In the genomic region with DNA sequence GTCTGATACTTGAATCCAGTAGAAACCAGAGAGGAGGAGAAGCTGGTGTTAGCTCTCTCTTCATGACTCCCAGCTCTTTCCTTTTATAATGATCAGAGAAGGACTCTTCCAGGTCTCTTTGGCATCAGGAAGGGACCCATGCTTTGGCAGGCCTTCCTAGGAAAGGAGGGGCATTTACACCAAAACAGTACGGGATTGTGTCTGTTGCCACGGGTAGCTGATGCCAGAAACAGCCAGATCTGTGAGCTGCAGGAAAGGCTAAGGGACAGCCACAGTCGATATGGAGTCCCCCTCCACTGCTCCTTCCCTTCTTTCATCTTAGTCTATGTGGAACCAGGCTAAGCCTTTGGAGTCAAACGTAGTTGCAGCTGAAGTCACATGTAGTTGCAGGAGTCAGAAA, we compare ENCODE assay signal across 25 cellular contexts. TPM values are rescaled to one million over a fixed set of nuclear protein-coding genes. Genes with fewer than 3 reads are reported as not detected.
DNase-seq lines count a peak whose midpoint lies in the region; ATAC-seq and TF ChIP-seq lines count a peak whose summit lies in the region.
"Had no signal": no experiment of that assay in that cellular context is flagged by ENCODE, and none has a peak within 500 bp of the region (broad histone marks: within the 10 kb centered on the region; RNA-seq: fewer than 3 reads in every experiment).

No MANE protein-coding gene starts in this region.

- H3K36me3 Mint-ChIP-seq in dendritic cell treated with granulocyte-macrophage colony-stimulating factor and Interleukin-4, amounts not matched to agents 40 ng/mL and 50 ng/mL, for 4 days (ENCODE audit: low read depth) = peaks cover 79% of the 10 kb centered on the region
- peaks cover 15% of the 10 kb centered on the region for H3K36me3 Mint-ChIP-seq in type B pancreatic cell
- H3K36me3 Mint-ChIP-seq: activated naive CD8-positive, alpha-beta T cell treated with anti-CD3 and anti-CD28 coated beads for 36 hours had no signal

- H3K4me1 Mint-ChIP-seq in dendritic cell treated with granulocyte-macrophage colony-stimulating factor and Interleukin-4, amounts not matched to agents 40 ng/mL and 50 ng/mL, for 4 days (ENCODE audit: low read depth) = peaks cover 95% of the 10 kb centered on the region
- peaks cover 46% of the 10 kb centered on the region for H3K4me1 Mint-ChIP-seq in type B pancreatic cell (ENCODE audit: unreplicated experiment)

- H3K4me3 Mint-ChIP-seq in dendritic cell treated with granulocyte-macrophage colony-stimulating factor and Interleukin-4, amounts not matched to agents 40 ng/mL and 50 ng/mL, for 4 days = no peak overlapping the region
- no peak overlapping the region for H3K4me3 Mint-ChIP-seq in type B pancreatic cell
- H3K4me3 Mint-ChIP-seq: activated naive CD8-positive, alpha-beta T cell treated with anti-CD3 and anti-CD28 coated beads for 36 hours; central memory CD8-positive, alpha-beta T cell had no signal

- no peaks in the 10 kb centered on the region for H3K27me3 Mint-ChIP-seq in dendritic cell treated with granulocyte-macrophage colony-stimulating factor and Interleukin-4, amounts not matched to agents 40 ng/mL and 50 ng/mL, for 4 days
- H3K27me3 Mint-ChIP-seq in type B pancreatic cell = no peaks in the 10 kb centered on the region

- TF ChIP-seq CTCF in type B pancreatic cell (conservative IDR thresholded peaks at IDR 0.05) = no peak

- no peak for ATAC-seq in Right ventricle myocardium inferior
- no peak for ATAC-seq in Right ventricle myocardium superior (ENCODE audit: poor library complexity)
- no peak for ATAC-seq in esophagus mucosa
- ATAC-seq: stimulated activated naive CD8-positive, alpha-beta T cell treated with anti-CD3 and anti-CD28 coated beads, Interleukin-15, Interleukin-2, amounts not matched to agents 100 U/mL and 50 U/mL, for 24 hours had no signal

- intact Hi-C loops in Right ventricle myocardium inferior (cut with DNase I) = no loop called here
- intact Hi-C loops in Right ventricle myocardium superior (cut with DNase I) = no loop called here
- intact Hi-C loops in dendritic cell treated with granulocyte-macrophage colony-stimulating factor and Interleukin-4, amounts not matched to agents 40 ng/mL and 50 ng/mL, for 4 days (cut with micrococcal nuclease) = no loop called here

- peak; percentile 1 for DNase-seq in Right ventricle myocardium inferior (ENCODE audit: missing footprints)
- DNase-seq in Right ventricle myocardium superior = no peak
- peak; percentile 48 for DNase-seq in midbrain (lab: John Stamatoyannopoulos, UW)
- no peak for DNase-seq in type B pancreatic cell (ENCODE audit: extremely low spot score, unreplicated experiment)
- DNase-seq in activated T-cell treated with anti-CD3 and anti-CD28 coated beads for 4 hours = no peak
- no peak for DNase-seq in HK-2 (ENCODE audit: unreplicated experiment)
- DNase-seq: 8988T; activated CD4-positive, alpha-beta T cell treated with anti-CD3 and anti-CD28 coated beads, Interleukin-2, amount 50 U/mL, for 48 hours; activated naive CD8-positive, alpha-beta T cell treated with anti-CD3 and anti-CD28 coated beads for 36 hours; DMS153; GOT3; heart right ventricle; IMR-90; NCI-H1048; NCI-H187 treated with DMSO at 0.1 percent for 48 hours; NCI-H526 treated with DMSO at 0.1 percent for 48 hours; Peyer's patch; SJCRH30; stimulated activated naive CD8-positive, alpha-beta T cell treated with anti-CD3 and anti-CD28 coated beads, Interleukin-15, Interleukin-2, amounts not matched to agents 100 U/mL and 50 U/mL, for 24 hours; T-helper 1 cell; thyroid gland had no signal

- H3K9me3 Mint-ChIP-seq in dendritic cell treated with granulocyte-macrophage colony-stimulating factor and Interleukin-4, amounts not matched to agents 40 ng/mL and 50 ng/mL, for 4 days = no peaks in the 10 kb centered on the region
- H3K9me3 Mint-ChIP-seq in type B pancreatic cell = no peaks in the 10 kb centered on the region
- H3K9me3 Mint-ChIP-seq: activated naive CD8-positive, alpha-beta T cell treated with anti-CD3 and anti-CD28 coated beads for 36 hours; activated T-helper 2 cell treated with anti-CD3 and anti-CD28 coated beads, Interferon-gamma antibody, Interleukin-2, Interleukin-4, amounts not matched to agents 10 μg/mL and 5 μg/mL and 100 μg/mL, durations not matched to agents 14 hours and 24 hours and 36 hours; central memory CD8-positive, alpha-beta T cell had no signal

- H3K27ac Mint-ChIP-seq in dendritic cell treated with granulocyte-macrophage colony-stimulating factor and Interleukin-4, amounts not matched to agents 40 ng/mL and 50 ng/mL, for 4 days = peak overlapping the region; percentile 60
- H3K27ac Mint-ChIP-seq in type B pancreatic cell = peak overlapping the region; percentile 41
- H3K27ac Mint-ChIP-seq: activated naive CD8-positive, alpha-beta T cell treated with anti-CD3 and anti-CD28 coated beads for 36 hours; activated T-helper 2 cell treated with anti-CD3 and anti-CD28 coated beads, Interferon-gamma antibody, Interleukin-2, Interleukin-4, amounts not matched to agents 10 μg/mL and 5 μg/mL and 100 μg/mL, durations not matched to agents 14 hours and 24 hours and 36 hours had no signal

RNA-seq across cellular contexts. Expression of a gene that starts 9.3 kb away (rescaled TPM):
- total RNA-seq in Right ventricle myocardium inferior = 0.60 TPM
- 0.70 TPM for total RNA-seq in Right ventricle myocardium superior
- total RNA-seq in type B pancreatic cell (ENCODE audit: low replicate concordance) = 3.8 and 4.4 TPM in 2 replicates
- total RNA-seq in esophagus mucosa = 1.7 TPM
- total RNA-seq: activated T-helper 2 cell treated with anti-CD3 and anti-CD28 coated beads, Interferon-gamma antibody, Interleukin-2, Interleukin-4, amounts not matched to agents 10 μg/mL and 5 μg/mL and 100 μg/mL, durations not matched to agents 14 hours and 24 hours and 36 hours had no signal

RNA-seq across cellular contexts. Expression of a gene that starts 31.5 kb away (rescaled TPM):
- total RNA-seq in Right ventricle myocardium inferior (138 TPM), Right ventricle myocardium superior (114 TPM), type B pancreatic cell (ENCODE audit: low replicate concordance) (125 and 192 TPM in 2 replicates), esophagus mucosa (16.1 TPM)

RNA-seq across cellular contexts. Expression of a gene that starts 53.1 kb away (rescaled TPM):
- total RNA-seq in Right ventricle myocardium inferior = 18.4 TPM
- 17.8 TPM for total RNA-seq in Right ventricle myocardium superior
- total RNA-seq in type B pancreatic cell (ENCODE audit: low replicate concordance) = 53.4 and 58.6 TPM in 2 replicates
- 26.4 TPM for total RNA-seq in esophagus mucosa

Comparison
In these comparisons a context has a peak if more than half of its experiments do, and no peak if none do; other contexts are left out.
1. DNase-seq: peak in Right ventricle myocardium inferior (single experiment) and midbrain (single experiment); none in Right ventricle myocardium superior (single experiment), type B pancreatic cell (single experiment), activated T-cell treated with anti-CD3 and anti-CD28 coated beads for 4 hours (single experiment) and HK-2 (single experiment).